ENCODE assay signal across 8 cellular contexts in genomic region chr4:145609494-145610427, GRCh38. TPM values are rescaled to one million over a fixed set of nuclear protein-coding genes. Genes with fewer than 3 reads are reported as not detected.
DNase-seq lines count a peak whose midpoint lies in the region; ATAC-seq and TF ChIP-seq lines count a peak whose summit lies in the region.

No MANE protein-coding gene starts in this region.

- no peak overlapping the region for H3K27ac ChIP-seq in gastroesophageal sphincter

- H3K9me3 Mint-ChIP-seq in CD14-positive monocyte (peaks cover 0 to 8% (median 3%) of the 10 kb centered on the region in 7 donors), progenitor cell of endocrine pancreas (ENCODE audit: low read depth) (no peaks in the 10 kb centered on the region)

- peaks cover 0 to 9% (median 0%) of the 10 kb centered on the region in 3 donors for H3K9me3 ChIP-seq in gastroesophageal sphincter

- DNase-seq in CD14-positive monocyte (ENCODE audit: low spot score): peak; percentile 49
- DNase-seq in HS-5 (ENCODE audit: low read depth): peak; percentile 56
- peak; percentile 72 for DNase-seq in RKO (ENCODE audit: low spot score)
- DNase-seq in activated gamma-delta T cell treated with anti-CD3 and anti-CD28 coated beads, Interleukin-2, amount 50 U/mL, for 16 hours (ENCODE audit: low read depth): peak; percentile 45
- DNase-seq in progenitor cell of endocrine pancreas (ENCODE audit: low spot score, unreplicated experiment): peak; percentile 24

- H3K4me3 ChIP-seq in gastroesophageal sphincter: no peak overlapping the region

- no peaks in the 10 kb centered on the region for H3K36me3 ChIP-seq in gastroesophageal sphincter

- 57% methylated on average over 4 of the region's 4 CpGs for WGBS in gastroesophageal sphincter (ENCODE audit: low coverage in 1 of 2), 2 donors

- intact Hi-C loops in CD14-positive monocyte (cut with micrococcal nuclease): loop anchor here in 1 of 2 donors (5.0 kb wide), 1 partner anchor 377 kb away; no protein-coding TSS in a partner anchor

- H3K27ac Mint-ChIP-seq in CD14-positive monocyte (no peak overlapping the region), progenitor cell of endocrine pancreas (no peak overlapping the region)

- no peak overlapping the region for H3K4me3 Mint-ChIP-seq in CD14-positive monocyte
- H3K4me3 Mint-ChIP-seq in progenitor cell of endocrine pancreas (ENCODE audit: low read depth): no peak overlapping the region

- TF ChIP-seq CTCF in CD14-positive monocyte (IDR thresholded peaks at IDR 0.05) (peak; percentile 76), gastroesophageal sphincter (IDR thresholded peaks at IDR 0.05) (peak; percentile 65 to 76 (median 70)), progenitor cell of endocrine pancreas (IDR thresholded peaks at IDR 0.05; ENCODE audit: unreplicated experiment) (peak; percentile 85)

- H3K4me1 Mint-ChIP-seq in CD14-positive monocyte (peaks cover 14% of the 10 kb centered on the region), progenitor cell of endocrine pancreas (ENCODE audit: low read depth) (no peaks in the 10 kb centered on the region)

- H3K27me3 Mint-ChIP-seq in CD14-positive monocyte (ENCODE audit: low read depth in 3 of 3) (peaks cover 0 to 3% (median 1%) of the 10 kb centered on the region in 3 donors), progenitor cell of endocrine pancreas (no peaks in the 10 kb centered on the region)

- no peak for TF ChIP-seq POLR2A in gastroesophageal sphincter (IDR thresholded peaks at IDR 0.05)

- no peaks in the 10 kb centered on the region for H3K27me3 ChIP-seq in gastroesophageal sphincter

- ATAC-seq in GM18870 (IDR thresholded peaks at IDR 0.05; ENCODE audit: unreplicated experiment): peak; percentile 56
- peak; percentile 36 for ATAC-seq in gastroesophageal sphincter
- no peak for ATAC-seq in HG03460 (IDR thresholded peaks at IDR 0.05; ENCODE audit: unreplicated experiment)

- no peaks in the 10 kb centered on the region for H3K4me1 ChIP-seq in gastroesophageal sphincter

- H3K36me3 Mint-ChIP-seq in CD14-positive monocyte (no peaks in the 10 kb centered on the region), progenitor cell of endocrine pancreas (ENCODE audit: insufficient read depth) (no peaks in the 10 kb centered on the region)

- no peak for TF ChIP-seq EP300 in gastroesophageal sphincter (IDR thresholded peaks at IDR 0.05)

RNA-seq across cellular contexts. Expression of gene MMAA, which starts 9.4 kb away (rescaled TPM):
- polyA plus RNA-seq in CD14-positive monocyte: 1 to 10 TPM; 2.5 to 4.0 TPM
- total RNA-seq in gastroesophageal sphincter: 1 to 10 TPM; 2.8 to 5.0 (median 3.8) TPM
- total RNA-seq in progenitor cell of endocrine pancreas: 8.1 and 9.8 TPM in 2 replicates
